Comparison of ENCODE assay signal across 9 cellular contexts in the genomic region with DNA sequence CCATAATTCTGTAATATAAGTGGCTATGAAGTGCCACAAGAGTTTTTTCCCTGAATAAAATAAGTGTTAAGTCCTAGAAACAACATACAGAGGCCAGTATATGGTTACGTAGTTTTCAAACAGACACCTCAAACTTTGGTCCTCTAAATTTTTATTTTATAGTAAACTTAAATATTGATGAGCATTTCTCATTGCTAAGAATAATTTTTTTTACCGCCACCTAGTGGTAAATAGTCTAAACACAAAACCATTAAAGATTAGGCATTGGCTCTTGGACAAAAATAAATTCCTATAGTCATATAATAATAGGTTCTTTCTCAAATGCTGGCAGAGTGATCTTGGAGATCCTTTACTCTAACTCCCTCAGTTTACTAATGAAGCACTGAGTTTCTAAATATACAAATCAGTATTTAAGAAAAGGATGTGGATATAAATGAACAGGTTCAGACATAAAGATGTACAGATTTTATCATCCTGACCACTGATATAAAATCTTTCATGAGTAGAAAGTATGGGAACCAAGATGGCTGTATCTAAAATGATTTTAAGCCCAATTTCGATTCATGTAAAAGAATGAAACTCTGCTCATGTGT.
DNase-seq lines count a peak whose midpoint lies in the region; ATAC-seq and TF ChIP-seq lines count a peak whose summit lies in the region.
"Had no signal": no experiment of that assay in that cellular context is flagged by ENCODE, and none has a peak within 500 bp of the region (broad histone marks: within the 10 kb centered on the region; RNA-seq: fewer than 3 reads in every experiment).

No MANE protein-coding gene starts in this region.

- no peak overlapping the region for H3K27ac Mint-ChIP-seq in activated naive CD8-positive, alpha-beta T cell treated with anti-CD3 and anti-CD28 coated beads for 36 hours
- H3K27ac Mint-ChIP-seq: activated T-cell treated with anti-CD3 and anti-CD28 coated beads, Interleukin-2, amount 50 U/mL, for 72 hours had no signal

- H3K9me3 Mint-ChIP-seq in activated naive CD8-positive, alpha-beta T cell treated with anti-CD3 and anti-CD28 coated beads for 36 hours = no peaks in the 10 kb centered on the region
- H3K9me3 Mint-ChIP-seq: activated T-cell treated with anti-CD3 and anti-CD28 coated beads, Interleukin-2, amount 50 U/mL, for 72 hours had no signal

- intact Hi-C loops in right cardiac atrium (cut with DNase I) (no loop called here), upper lobe of right lung (cut with DNase I) (no loop called here)

- TF ChIP-seq CTCF in right atrium auricular region (IDR thresholded peaks at IDR 0.05) (peak; percentile 13 to 58), fibroblast of pulmonary artery (IDR thresholded peaks at IDR 0.05; ENCODE audit: low read length, missing control alignments) (peak; percentile 47), upper lobe of right lung (IDR thresholded peaks at IDR 0.05) (peak; percentile 63)

- H3K36me3 ChIP-seq in right atrium auricular region (no peaks in the 10 kb centered on the region), upper lobe of right lung (no peaks in the 10 kb centered on the region)

- no peaks in the 10 kb centered on the region for H3K27me3 Mint-ChIP-seq in activated naive CD8-positive, alpha-beta T cell treated with anti-CD3 and anti-CD28 coated beads for 36 hours

- H3K27me3 ChIP-seq in right atrium auricular region = no peaks in the 10 kb centered on the region
- H3K27me3 ChIP-seq in right cardiac atrium (ENCODE audit: control insufficient read depth, insufficient read depth) = no peaks in the 10 kb centered on the region
- no peaks in the 10 kb centered on the region for H3K27me3 ChIP-seq in upper lobe of right lung

- H3K4me3 ChIP-seq in right atrium auricular region (no peak overlapping the region), right cardiac atrium (ENCODE audit: low read length) (no peak overlapping the region), fibroblast of pulmonary artery (replicated peaks; ENCODE audit: low read depth, low read length) (no peak overlapping the region), upper lobe of right lung (no peak overlapping the region)

- no peaks in the 10 kb centered on the region for H3K9me3 ChIP-seq in right atrium auricular region
- H3K9me3 ChIP-seq in right cardiac atrium (ENCODE audit: control insufficient read depth, low read length) = no peaks in the 10 kb centered on the region
- H3K9me3 ChIP-seq in upper lobe of right lung = no peaks in the 10 kb centered on the region

- H3K4me3 Mint-ChIP-seq in activated naive CD8-positive, alpha-beta T cell treated with anti-CD3 and anti-CD28 coated beads for 36 hours = no peak overlapping the region
- H3K4me3 Mint-ChIP-seq: activated T-cell treated with anti-CD3 and anti-CD28 coated beads, Interleukin-2, amount 50 U/mL, for 72 hours had no signal

- no peak overlapping the region for H3K27ac ChIP-seq in right atrium auricular region
- H3K27ac ChIP-seq in right cardiac atrium (ENCODE audit: low read length) = no peak overlapping the region
- no peak overlapping the region for H3K27ac ChIP-seq in upper lobe of right lung

- no peaks in the 10 kb centered on the region for H3K4me1 ChIP-seq in right atrium auricular region
- no peaks in the 10 kb centered on the region for H3K4me1 ChIP-seq in right cardiac atrium (ENCODE audit: control insufficient read depth, insufficient read depth, low read length)
- no peaks in the 10 kb centered on the region for H3K4me1 ChIP-seq in upper lobe of right lung

- H3K4me1 Mint-ChIP-seq in activated naive CD8-positive, alpha-beta T cell treated with anti-CD3 and anti-CD28 coated beads for 36 hours = no peaks in the 10 kb centered on the region

- peaks cover 5% of the 10 kb centered on the region for H3K36me3 Mint-ChIP-seq in activated naive CD8-positive, alpha-beta T cell treated with anti-CD3 and anti-CD28 coated beads for 36 hours

- WGBS in right cardiac atrium = 80% methylated on average over 3 of the region's 3 CpGs

- DNase-seq in right atrium auricular region (ENCODE audit: low spot score) (no peak), right cardiac atrium (no peak), OCI-M1 (lab: John Stamatoyannopoulos, UW) (peak; percentile 52), fibroblast of pulmonary artery (ENCODE audit: low read depth) (peak; percentile 41), upper lobe of right lung (no peak), H4 (ENCODE audit: low spot score) (no peak)
- DNase-seq in activated naive CD8-positive, alpha-beta T cell treated with anti-CD3 and anti-CD28 coated beads for 36 hours = no peak
- DNase-seq: activated T-cell treated with anti-CD3 and anti-CD28 coated beads, Interleukin-2, amount 50 U/mL, for 72 hours had no signal

- ATAC-seq in right cardiac atrium = no peak
- no peak for ATAC-seq in upper lobe of right lung
- no peak for ATAC-seq in GM19455 (IDR thresholded peaks at IDR 0.05; ENCODE audit: unreplicated experiment)
- ATAC-seq: activated T-cell treated with anti-CD3 and anti-CD28 coated beads, Interleukin-2, amount 50 U/mL, for 72 hours had no signal

Comparison
In these comparisons a context has a peak if more than half of its experiments do, and no peak if none do; other contexts are left out.
1. DNase-seq: peak in OCI-M1 (single experiment) and fibroblast of pulmonary artery (single experiment); none in right atrium auricular region (single experiment), right cardiac atrium (0 of 3), upper lobe of right lung (single experiment), activated naive CD8-positive, alpha-beta T cell treated with anti-CD3 and anti-CD28 coated beads for 36 hours (single experiment) and H4 (single experiment).
2. Peak in every context shown above with its lines, with median percentiles within 50 percentile points of each other: CTCF ChIP-seq.